8 cellular contexts compared by ENCODE assay signal in the genomic region with DNA sequence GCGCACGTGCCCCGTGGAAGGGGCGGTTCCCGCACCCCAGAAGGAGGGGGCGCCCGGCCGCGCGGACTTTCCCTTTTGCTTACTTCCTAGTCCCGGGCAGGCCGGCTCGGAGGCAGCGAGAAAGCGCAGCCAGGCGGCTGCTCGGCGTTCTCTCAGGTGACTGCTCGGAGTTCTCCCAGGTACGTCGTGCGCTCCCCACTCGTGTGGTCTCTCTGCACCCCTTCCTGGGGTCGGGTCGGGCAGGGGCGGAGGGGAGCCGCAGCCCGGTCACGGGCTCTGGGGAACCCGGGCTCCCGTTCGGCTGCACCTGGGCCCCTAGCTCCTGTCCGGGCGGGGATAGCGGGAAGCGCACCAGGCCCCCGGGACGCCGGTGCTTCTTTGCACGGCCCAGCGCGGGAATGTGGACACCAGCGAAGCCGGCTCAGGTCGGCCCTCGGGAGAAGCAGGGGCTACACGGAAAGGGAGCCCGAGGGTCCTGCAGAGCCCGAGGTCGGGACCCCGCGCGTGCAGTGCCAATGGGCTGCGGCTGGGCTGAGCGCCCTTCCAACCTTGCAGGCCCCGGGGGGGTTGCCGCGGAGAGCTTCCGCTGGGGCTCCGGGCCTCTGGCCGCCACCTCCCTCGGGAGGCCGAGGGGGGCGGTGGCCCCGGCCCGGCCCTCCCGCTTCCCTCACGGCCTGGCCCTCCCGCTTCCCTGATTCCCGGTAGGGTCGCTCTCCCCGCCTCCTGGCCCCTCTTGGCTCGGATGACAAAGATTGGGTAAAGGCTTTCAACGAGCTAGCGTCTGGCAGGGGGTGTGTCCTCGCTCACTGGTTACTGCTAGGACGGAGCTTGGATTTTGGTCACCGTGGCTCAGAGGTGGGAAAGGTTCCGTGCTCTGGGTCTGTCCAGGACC. TPM values are rescaled to one million over a fixed set of nuclear protein-coding genes. Genes with fewer than 3 reads are reported as not detected.
DNase-seq lines count a peak whose midpoint lies in the region; FAIRE-seq and TF ChIP-seq lines count a peak whose summit lies in the region.

A gene with protein sequence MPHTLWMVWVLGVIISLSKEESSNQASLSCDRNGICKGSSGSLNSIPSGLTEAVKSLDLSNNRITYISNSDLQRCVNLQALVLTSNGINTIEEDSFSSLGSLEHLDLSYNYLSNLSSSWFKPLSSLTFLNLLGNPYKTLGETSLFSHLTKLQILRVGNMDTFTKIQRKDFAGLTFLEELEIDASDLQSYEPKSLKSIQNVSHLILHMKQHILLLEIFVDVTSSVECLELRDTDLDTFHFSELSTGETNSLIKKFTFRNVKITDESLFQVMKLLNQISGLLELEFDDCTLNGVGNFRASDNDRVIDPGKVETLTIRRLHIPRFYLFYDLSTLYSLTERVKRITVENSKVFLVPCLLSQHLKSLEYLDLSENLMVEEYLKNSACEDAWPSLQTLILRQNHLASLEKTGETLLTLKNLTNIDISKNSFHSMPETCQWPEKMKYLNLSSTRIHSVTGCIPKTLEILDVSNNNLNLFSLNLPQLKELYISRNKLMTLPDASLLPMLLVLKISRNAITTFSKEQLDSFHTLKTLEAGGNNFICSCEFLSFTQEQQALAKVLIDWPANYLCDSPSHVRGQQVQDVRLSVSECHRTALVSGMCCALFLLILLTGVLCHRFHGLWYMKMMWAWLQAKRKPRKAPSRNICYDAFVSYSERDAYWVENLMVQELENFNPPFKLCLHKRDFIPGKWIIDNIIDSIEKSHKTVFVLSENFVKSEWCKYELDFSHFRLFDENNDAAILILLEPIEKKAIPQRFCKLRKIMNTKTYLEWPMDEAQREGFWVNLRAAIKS (plus strand): TSS at position 99 of the 892 bp plus-strand sequence. CDS start 18,628 bp downstream, outside the sequence.

- no peaks in the 10 kb centered on the region for H3K79me2 ChIP-seq in neural progenitor cell (ENCODE audit: low read depth)

- peak within 1 kb of the TSS; percentile 88 for H3K4me3 Mint-ChIP-seq in neural progenitor cell

- no peak for TF ChIP-seq POLR2A in GM12892 (IDR thresholded peaks at IDR 0.05; ENCODE audit: low read depth, low read length)

- peaks cover 36% of the 10 kb centered on the region for H3K27me3 Mint-ChIP-seq in neural progenitor cell (ENCODE audit: insufficient read depth, low read depth)

- peaks cover 11% of the 10 kb centered on the region for H3K4me1 Mint-ChIP-seq in neural progenitor cell

- FAIRE-seq in GM12892 (lab: Jason Lieb, UNC) (no peak), D721Med (lab: Jason Lieb, UNC) (no peak)

- peak within 1 kb of the TSS; percentile 96 for H2AFZ ChIP-seq in neural progenitor cell (replicated peaks)

- H3K9ac ChIP-seq in neural progenitor cell (no peak within 1 kb of the TSS), stomach smooth muscle (ENCODE audit: low read length in 2 of 2) (peak within 1 kb of the TSS; percentile 58 to 65)

- peak within 1 kb of the TSS; percentile 99 for H3K4me2 ChIP-seq in neural progenitor cell

- H3K4me3 ChIP-seq in HEK293 (ENCODE audit: low read depth, low read length): no peak within 1 kb of the TSS
- peak within 1 kb of the TSS; percentile 58 for H3K4me3 ChIP-seq in fibroblast of the aortic adventitia (ENCODE audit: low read depth, low read length)
- peak within 1 kb of the TSS; percentile 65 for H3K4me3 ChIP-seq in neural progenitor cell
- peak within 1 kb of the TSS; percentile 75 to 82 for H3K4me3 ChIP-seq in stomach smooth muscle (ENCODE audit: low read length in 2 of 2)

- no peak within 1 kb of the TSS for H3K27ac Mint-ChIP-seq in neural progenitor cell

- TF ChIP-seq CTCF in HEK293 (tag by site-specific recombination; IDR thresholded peaks at IDR 0.05) (no peak), fibroblast of the aortic adventitia (IDR thresholded peaks at IDR 0.05; ENCODE audit: insufficient read depth, low read length) (no peak), neural progenitor cell (IDR thresholded peaks at IDR 0.05) (no peak), D721Med (IDR thresholded peaks at IDR 0.05; ENCODE audit: insufficient read depth, missing control alignments) (no peak)

- H3K36me3 ChIP-seq in HEK293 (ENCODE audit: control insufficient read depth in 2 of 2, insufficient read depth in 1 of 2, low read length in 2 of 2) (no peaks in the 10 kb centered on the region), neural progenitor cell (peaks cover 8% of the 10 kb centered on the region), stomach smooth muscle (ENCODE audit: control insufficient read depth in 2 of 2, insufficient read depth in 2 of 2, low read length in 2 of 2) (no peaks in the 10 kb centered on the region)

- peaks cover 52% of the 10 kb centered on the region for H3K27me3 ChIP-seq in neural progenitor cell
- H3K27me3 ChIP-seq in stomach smooth muscle (ENCODE audit: control insufficient read depth in 1 of 2, insufficient read depth in 2 of 2, low read length in 2 of 2): no peaks in the 10 kb centered on the region

- DNase-seq in GM12892 (ENCODE audit: insufficient read length) (peak; percentile 29), NCI-H510A treated with DMSO at 0.1 percent for 48 hours (lab: John Stamatoyannopoulos, UW) (peak; percentile 14), fibroblast of the aortic adventitia (ENCODE audit: low read depth) (no peak), neural progenitor cell (ENCODE audit: low spot score) (peak; percentile 78), D721Med (ENCODE audit: insufficient read length, low spot score) (no peak)
- peak; percentile 66 to 76 for DNase-seq in activated T-cell treated with anti-CD3 and anti-CD28 coated beads, Interleukin-2, amount 50 U/mL, for 48 hours

- H3K9me3 ChIP-seq in HEK293 (ENCODE audit: control insufficient read depth, insufficient read depth, low read depth, low read length) (no peaks in the 10 kb centered on the region), neural progenitor cell (ENCODE audit: low read depth) (no peaks in the 10 kb centered on the region), stomach smooth muscle (ENCODE audit: control insufficient read depth in 2 of 2, low read length in 2 of 2) (no peaks in the 10 kb centered on the region)

- CTCF ChIA-PET in HEK293 (lab: Yijun Ruan, JAX): interaction anchor here (0.7 kb wide), 1 partner anchor 699 kb away, joined by 3 read pairs; no protein-coding TSS in a partner anchor

- no peaks in the 10 kb centered on the region for H3K4me1 ChIP-seq in HEK293 (ENCODE audit: control insufficient read depth, insufficient read depth, low read length)
- peaks cover 8% of the 10 kb centered on the region for H3K4me1 ChIP-seq in neural progenitor cell
- peaks cover 12% of the 10 kb centered on the region for H3K4me1 ChIP-seq in stomach smooth muscle (ENCODE audit: control insufficient read depth, insufficient read depth, low read length)

- H4K20me1 ChIP-seq in neural progenitor cell (ENCODE audit: low read depth): no peaks in the 10 kb centered on the region

- peaks cover 32% of the 10 kb centered on the region for H3K9me3 Mint-ChIP-seq in neural progenitor cell

- no peak within 1 kb of the TSS for H3K27ac ChIP-seq in HEK293 (ENCODE audit: extremely low read depth, low read depth, low read length)
- no peak within 1 kb of the TSS for H3K27ac ChIP-seq in neural progenitor cell
- no peak within 1 kb of the TSS for H3K27ac ChIP-seq in stomach smooth muscle (ENCODE audit: low read length)

- peaks cover 4% of the 10 kb centered on the region for H3F3A ChIP-seq in neural progenitor cell (ENCODE audit: low read depth)

- no peaks in the 10 kb centered on the region for H3K36me3 Mint-ChIP-seq in neural progenitor cell

- POLR2A ChIA-PET in HEK293 (lab: Yijun Ruan, JAX): no interaction called here

TF ChIP-seq in HEK293, 187 proteins besides CTCF, POLR2A, EP300 and RAD21:
- peak; percentile 48; the same call in 1 of the 2 replicates for TF ChIP-seq KLF9 (tag by site-specific recombination; IDR thresholded peaks at IDR 0.05; ENCODE audit: low read depth)
- TF ChIP-seq, protein P1, sequence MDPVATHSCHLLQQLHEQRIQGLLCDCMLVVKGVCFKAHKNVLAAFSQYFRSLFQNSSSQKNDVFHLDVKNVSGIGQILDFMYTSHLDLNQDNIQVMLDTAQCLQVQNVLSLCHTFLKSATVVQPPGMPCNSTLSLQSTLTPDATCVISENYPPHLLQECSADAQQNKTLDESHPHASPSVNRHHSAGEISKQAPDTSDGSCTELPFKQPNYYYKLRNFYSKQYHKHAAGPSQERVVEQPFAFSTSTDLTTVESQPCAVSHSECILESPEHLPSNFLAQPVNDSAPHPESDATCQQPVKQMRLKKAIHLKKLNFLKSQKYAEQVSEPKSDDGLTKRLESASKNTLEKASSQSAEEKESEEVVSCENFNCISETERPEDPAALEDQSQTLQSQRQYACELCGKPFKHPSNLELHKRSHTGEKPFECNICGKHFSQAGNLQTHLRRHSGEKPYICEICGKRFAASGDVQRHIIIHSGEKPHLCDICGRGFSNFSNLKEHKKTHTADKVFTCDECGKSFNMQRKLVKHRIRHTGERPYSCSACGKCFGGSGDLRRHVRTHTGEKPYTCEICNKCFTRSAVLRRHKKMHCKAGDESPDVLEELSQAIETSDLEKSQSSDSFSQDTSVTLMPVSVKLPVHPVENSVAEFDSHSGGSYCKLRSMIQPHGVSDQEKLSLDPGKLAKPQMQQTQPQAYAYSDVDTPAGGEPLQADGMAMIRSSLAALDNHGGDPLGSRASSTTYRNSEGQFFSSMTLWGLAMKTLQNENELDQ (tag by site-specific recombination; IDR thresholded peaks at IDR 0.05; ENCODE audit: low read depth): no peak

RNA-seq across cellular contexts. Expression of the gene that starts here (rescaled TPM):
- polyA plus RNA-seq in GM12892 (2012; ENCODE audit: missing spikeins): not detected
- total RNA-seq in fibroblast of the aortic adventitia (ENCODE audit: low replicate concordance): not detected in 2 replicates
- total RNA-seq in neural progenitor cell (ENCODE audit: low replicate concordance): 0.22 and 0.34 TPM in 2 replicates

Comparison
In these comparisons a context has a peak if more than half of its experiments do, and no peak if none do; other contexts are left out.
1. Peak in DNase-seq, H3K4me3 ChIP-seq and H3K4me2 ChIP-seq in neural progenitor cell; RNA of the gene not detected or under 1 TPM.
2. DNase-seq: peak in GM12892 (single experiment), NCI-H510A treated with DMSO at 0.1 percent for 48 hours (single experiment) and activated T-cell treated with anti-CD3 and anti-CD28 coated beads, Interleukin-2, amount 50 U/mL, for 48 hours (2 of 2); none in fibroblast of the aortic adventitia (single experiment) and D721Med (single experiment).